ENCODE assay signal across 23 cellular contexts in the genomic region with DNA sequence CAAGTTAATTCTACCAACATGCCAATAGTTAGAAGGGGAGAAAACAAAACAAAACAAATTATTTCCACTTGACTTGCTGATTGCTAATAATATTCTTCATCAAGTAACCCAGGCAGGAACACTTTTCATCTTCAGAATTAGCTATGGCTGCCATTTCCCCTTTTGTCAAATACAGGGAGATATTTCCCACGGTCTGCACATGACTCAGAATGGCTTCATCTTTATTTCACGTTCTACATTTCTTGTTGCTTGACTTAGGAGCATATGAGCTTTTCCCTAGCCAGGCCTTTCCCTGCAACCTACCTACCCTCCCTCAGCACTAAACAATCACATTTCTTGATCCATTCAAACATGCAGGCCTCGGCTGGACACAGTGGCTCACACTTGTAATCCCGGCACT. TPM values are rescaled to one million over a fixed set of nuclear protein-coding genes. Genes with fewer than 3 reads are reported as not detected.
DNase-seq lines count a peak whose midpoint lies in the region; ATAC-seq and TF ChIP-seq lines count a peak whose summit lies in the region.
"Had no signal": no experiment of that assay in that cellular context is flagged by ENCODE, and none has a peak within 500 bp of the region (broad histone marks: within the 10 kb centered on the region; RNA-seq: fewer than 3 reads in every experiment).

No MANE protein-coding gene starts in this region.

- POLR2A ChIA-PET in RWPE1 (lab: Yijun Ruan, JAX; ENCODE audit: low non-redundant PET) = no interaction called here

- no peak overlapping the region for H3K4me3 ChIP-seq in right atrium auricular region
- H3K4me3 ChIP-seq: A549, ascending aorta, BLaER1, MG63, tibial artery had no signal

- H3K27ac ChIP-seq in right atrium auricular region (no peak overlapping the region), RWPE1 (no peak overlapping the region)
- H3K27ac ChIP-seq: A549, ascending aorta, BLaER1, HL-60, tibial artery had no signal

- intact Hi-C loops in Right ventricle myocardium superior (cut with DNase I) = no loop called here

- CTCF ChIA-PET in RWPE1 (lab: Yijun Ruan, JAX) = no interaction called here

- no peaks in the 10 kb centered on the region for H3K27me3 ChIP-seq in right atrium auricular region
- H3K27me3 ChIP-seq: ascending aorta, BLaER1, tibial artery had no signal

- TF ChIP-seq CTCF in right atrium auricular region (IDR thresholded peaks at IDR 0.05) (no peak), RWPE1 (conservative IDR thresholded peaks at IDR 0.05; ENCODE audit: low read depth) (no peak)

- H3K36me3 ChIP-seq in right atrium auricular region = no peaks in the 10 kb centered on the region
- H3K36me3 ChIP-seq: ascending aorta, BLaER1, MG63, tibial artery had no signal

- peaks cover 0 to 9% of the 10 kb centered on the region in 2 donors for H3K9me3 ChIP-seq in right atrium auricular region
- H3K9me3 ChIP-seq: A549, ascending aorta, MG63 had no signal

- ATAC-seq in Right ventricle myocardium superior (ENCODE audit: poor library complexity) = peak; percentile 18
- ATAC-seq in esophagus mucosa = peak; percentile 38
- ATAC-seq: A549; activated naive CD4-positive, alpha-beta T cell treated with anti-CD3 and anti-CD28 coated beads, Interleukin-2, amount 50 U/mL, for 72 hours; stimulated activated naive CD8-positive, alpha-beta T cell treated with anti-CD3 and anti-CD28 coated beads, Interleukin-15, Interleukin-2, amounts not matched to agents 100 U/mL and 50 U/mL, for 24 hours; T-helper 17 cell had no signal

- H3K4me1 ChIP-seq in right atrium auricular region = no peaks in the 10 kb centered on the region
- H3K4me1 ChIP-seq: A549, ascending aorta, BLaER1, tibial artery had no signal

- DNase-seq in Right ventricle myocardium superior (no peak), right atrium auricular region (ENCODE audit: low spot score) (no peak), RWPE1 (ENCODE audit: low spot score) (peak; percentile 51), glomerular visceral epithelial cell (ENCODE audit: extremely low spot score) (no peak), AML-193 (lab: John Stamatoyannopoulos, UW) (no peak), DMS53 (lab: John Stamatoyannopoulos, UW) (no peak), hypothalamus (lab: John Stamatoyannopoulos, UW) (no peak)
- DNase-seq: activated CD4-positive, alpha-beta T cell treated with anti-CD3 and anti-CD28 coated beads for 4 hours; effector CD8-positive, alpha-beta T cell; NCI-H69; OCI-M1; retina; stimulated activated CD4-positive, alpha-beta T cell treated with anti-CD3 and anti-CD28 coated beads, Interleukin-4, amount 100 ng/mL, for 4 hours; stimulated activated naive CD8-positive, alpha-beta T cell treated with anti-CD3 and anti-CD28 coated beads, Interleukin-15, Interleukin-2, amounts not matched to agents 100 U/mL and 50 U/mL, for 24 hours; T-helper 17 cell; tibial artery had no signal

RNA-seq across cellular contexts. Expression of gene CPVL, which starts 6.5 kb away (rescaled TPM):
- total RNA-seq in Right ventricle myocardium superior (37.5 TPM), right atrium auricular region (10 to 100 TPM in 1 of 2 donors, 1 to 10 TPM in 1; 2.7 to 11.8 TPM), esophagus mucosa (5.0 TPM)
- total RNA-seq: activated naive CD4-positive, alpha-beta T cell treated with anti-CD3 and anti-CD28 coated beads, Interleukin-2, amount 50 U/mL, for 72 hours had no signal

RNA-seq across cellular contexts. Expression of gene CHN2, which starts 54.8 kb away (rescaled TPM):
- total RNA-seq in Right ventricle myocardium superior = 17.7 TPM
- 1 to 10 TPM; 2.7 to 6.6 TPM for total RNA-seq in right atrium auricular region
- total RNA-seq in esophagus mucosa = 1.6 TPM
